Comparison of ENCODE assay signal across 24 cellular contexts in genomic region chr16:85971877-85972638, GRCh38.
"Had no signal": no experiment of that assay in that cellular context is flagged by ENCODE, and none has a peak within 500 bp of the region (broad histone marks: within the 10 kb centered on the region; RNA-seq: fewer than 3 reads in every experiment).

No MANE protein-coding gene starts in this region.

- ATAC-seq: gastrocnemius medialis; left ventricle myocardium superior; naive thymus-derived CD4-positive, alpha-beta T cell; pancreas; stimulated activated naive CD8-positive, alpha-beta T cell treated with anti-CD3 and anti-CD28 coated beads, Interleukin-15, Interleukin-2, amounts not matched to agents 100 U/mL and 50 U/mL, for 24 hours had no signal

- H3K4me3 ChIP-seq: gastrocnemius medialis, pancreas, prostate gland, sigmoid colon, SK-N-MC, testis, transverse colon, uterus had no signal

- H3K9me3 ChIP-seq: gastrocnemius medialis, pancreas, prostate gland, sigmoid colon, testis, transverse colon, uterus had no signal

- H3K27me3 ChIP-seq: pancreas, testis, transverse colon, uterus had no signal

- H3K27ac ChIP-seq: gastrocnemius medialis, pancreas, prostate gland, sigmoid colon, SK-N-MC, testis, transverse colon, uterus, VCaP had no signal

- H3K4me3 Mint-ChIP-seq: naive thymus-derived CD4-positive, alpha-beta T cell had no signal

- DNase-seq: activated gamma-delta T cell; activated naive CD4-positive, alpha-beta T cell treated with anti-CD3 and anti-CD28 coated beads, Interleukin-2, amount 50 U/mL, for 16 hours; anterior cingulate cortex; effector CD8-positive, alpha-beta T cell; erythroblast; gastrocnemius medialis; glutamatergic neuron; islet precursor cell; left ventricle myocardium superior; midbrain; naive thymus-derived CD4-positive, alpha-beta T cell; nucleus accumbens; pancreas; sigmoid colon; stimulated activated CD4-positive, alpha-beta T cell treated with anti-CD3 and anti-CD28 coated beads, Interleukin-15, amount 100 ng/mL, for 24 hours; stimulated activated CD4-positive, alpha-beta T cell treated with anti-CD3 and anti-CD28 coated beads, Interleukin-2, amount 100 ng/mL, for 24 hours; stimulated activated naive CD8-positive, alpha-beta T cell treated with anti-CD3 and anti-CD28 coated beads, Interleukin-15, Interleukin-2, amounts not matched to agents 100 U/mL and 50 U/mL, for 24 hours; T-helper 9 cell; testis; transverse colon; uterus had no signal

- H3K27ac Mint-ChIP-seq: naive thymus-derived CD4-positive, alpha-beta T cell had no signal

- H3K36me3 ChIP-seq: gastrocnemius medialis, pancreas, prostate gland, sigmoid colon, transverse colon, uterus had no signal

- H3K4me1 ChIP-seq: gastrocnemius medialis, pancreas, prostate gland, sigmoid colon, uterus had no signal
